1 cellular context compared by ENCODE assay signal in genomic region chr11:119054418-119054817, GRCh38.
TF ChIP-seq lines count a peak whose summit lies in the region.

No MANE protein-coding gene starts in this region.

TF ChIP-seq in K562, 482 proteins besides CTCF, POLR2A, EP300 and RAD21:
- TF ChIP-seq CBX5 (IDR thresholded peaks at IDR 0.05; ENCODE audit: borderline replicate concordance, low read depth) (no peak), ZFP36 (IDR thresholded peaks at IDR 0.05; ENCODE audit: low read depth, low read length, partially characterized antibody) (no peak), HMG20A (CRISPR knock-in tag; conservative IDR thresholded peaks at IDR 0.05) (no peak), POLR2G (IDR thresholded peaks at IDR 0.05; ENCODE audit: low read depth, low read length) (0 out of 2 replicates have a peak, but pooled peaks have one; percentile 36), FOXJ3 (CRISPR knock-in tag; IDR thresholded peaks at IDR 0.05) (no peak), RBFOX2 (IDR thresholded peaks at IDR 0.05; ENCODE audit: low read depth, low read length) (peak; percentile 63), NR3C1 (CRISPR knock-in tag; IDR thresholded peaks at IDR 0.05) (no peak)
